1 cellular context compared by ENCODE assay signal in the genomic region with DNA sequence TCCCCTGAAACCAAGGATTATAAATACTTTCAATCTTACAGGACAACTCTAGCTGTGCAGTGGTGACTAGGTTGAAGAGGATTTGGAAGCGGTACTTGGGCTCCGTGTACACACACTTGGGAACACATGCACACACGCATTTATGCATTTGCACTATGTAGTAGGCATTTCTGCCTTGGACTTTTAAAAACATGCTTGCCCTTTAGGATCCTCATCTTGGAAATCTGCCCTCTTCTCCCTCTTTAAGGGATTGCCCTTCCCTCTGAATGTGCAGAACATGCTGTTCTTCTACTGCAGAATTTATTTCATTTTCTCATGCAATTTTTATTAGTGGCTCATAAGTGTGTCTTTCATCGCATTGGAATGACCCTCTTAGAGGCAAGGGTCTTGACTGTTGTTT.
TF ChIP-seq lines count a peak whose summit lies in the region.

No MANE protein-coding gene starts in this region.

TF ChIP-seq in IMR-90, 13 proteins besides CTCF, POLR2A, EP300 and RAD21 (continued from another document):
- TF ChIP-seq, protein P1, sequence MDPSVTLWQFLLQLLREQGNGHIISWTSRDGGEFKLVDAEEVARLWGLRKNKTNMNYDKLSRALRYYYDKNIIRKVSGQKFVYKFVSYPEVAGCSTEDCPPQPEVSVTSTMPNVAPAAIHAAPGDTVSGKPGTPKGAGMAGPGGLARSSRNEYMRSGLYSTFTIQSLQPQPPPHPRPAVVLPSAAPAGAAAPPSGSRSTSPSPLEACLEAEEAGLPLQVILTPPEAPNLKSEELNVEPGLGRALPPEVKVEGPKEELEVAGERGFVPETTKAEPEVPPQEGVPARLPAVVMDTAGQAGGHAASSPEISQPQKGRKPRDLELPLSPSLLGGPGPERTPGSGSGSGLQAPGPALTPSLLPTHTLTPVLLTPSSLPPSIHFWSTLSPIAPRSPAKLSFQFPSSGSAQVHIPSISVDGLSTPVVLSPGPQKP (IDR thresholded peaks at IDR 0.05; ENCODE audit: borderline replicate concordance, low read depth, low read length), result no peak
- no peak for TF ChIP-seq CEBPB (IDR thresholded peaks at IDR 0.05; ENCODE audit: low read depth, low read length)
- TF ChIP-seq FOS (IDR thresholded peaks at IDR 0.05; ENCODE audit: low read depth, low read length), result no peak
- no peak for TF ChIP-seq NFE2L2 (IDR thresholded peaks at IDR 0.05; ENCODE audit: low read depth, low read length)
- no peak for TF ChIP-seq RFX5 (IDR thresholded peaks at IDR 0.05; ENCODE audit: low read depth, low read length)
- TF ChIP-seq MAFK (IDR thresholded peaks at IDR 0.05; ENCODE audit: low read depth, low read length), result no peak
- TF ChIP-seq, protein P2, sequence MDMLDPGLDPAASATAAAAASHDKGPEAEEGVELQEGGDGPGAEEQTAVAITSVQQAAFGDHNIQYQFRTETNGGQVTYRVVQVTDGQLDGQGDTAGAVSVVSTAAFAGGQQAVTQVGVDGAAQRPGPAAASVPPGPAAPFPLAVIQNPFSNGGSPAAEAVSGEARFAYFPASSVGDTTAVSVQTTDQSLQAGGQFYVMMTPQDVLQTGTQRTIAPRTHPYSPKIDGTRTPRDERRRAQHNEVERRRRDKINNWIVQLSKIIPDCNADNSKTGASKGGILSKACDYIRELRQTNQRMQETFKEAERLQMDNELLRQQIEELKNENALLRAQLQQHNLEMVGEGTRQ (IDR thresholded peaks at IDR 0.05; ENCODE audit: low read depth, low read length), result no peak
- TF ChIP-seq BHLHE40 (IDR thresholded peaks at IDR 0.05; ENCODE audit: low read depth, low read length), result no peak
- no peak for TF ChIP-seq SMC3 (IDR thresholded peaks at IDR 0.05; ENCODE audit: low read depth, low read length)
